1 cellular context compared by ENCODE assay signal in the genomic region with DNA sequence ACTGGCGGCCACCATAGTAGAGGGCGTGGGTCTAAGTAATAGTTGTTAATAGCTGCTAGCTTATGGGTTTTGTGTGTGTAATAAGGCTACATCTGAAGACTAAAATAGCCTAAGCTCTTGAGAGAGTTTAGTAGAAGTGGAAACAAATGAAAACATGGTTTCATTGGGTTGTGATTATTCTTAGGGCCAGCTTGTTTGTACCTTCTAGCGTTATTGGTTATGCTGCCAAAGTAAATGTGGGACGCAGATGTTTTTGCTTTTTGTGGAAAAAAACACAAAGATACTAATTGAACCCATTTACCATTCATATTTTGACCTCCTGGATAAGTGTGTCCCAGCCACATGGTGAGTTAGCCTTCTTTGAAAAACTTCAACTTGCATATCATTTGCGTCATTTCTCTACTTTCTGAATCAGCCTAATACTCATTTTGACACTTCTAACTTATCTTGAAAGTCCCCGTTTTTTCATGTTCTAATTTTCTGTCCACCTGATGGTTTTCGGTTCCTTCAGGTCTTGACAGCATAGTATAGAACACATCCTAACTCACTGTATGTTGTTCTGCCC.
TF ChIP-seq lines count a peak whose summit lies in the region.

No MANE protein-coding gene starts in this region.

TF ChIP-seq in GM12878, 131 proteins besides CTCF, POLR2A, EP300 and RAD21 (continued from another document and continues in another):
- TF ChIP-seq, protein P1, sequence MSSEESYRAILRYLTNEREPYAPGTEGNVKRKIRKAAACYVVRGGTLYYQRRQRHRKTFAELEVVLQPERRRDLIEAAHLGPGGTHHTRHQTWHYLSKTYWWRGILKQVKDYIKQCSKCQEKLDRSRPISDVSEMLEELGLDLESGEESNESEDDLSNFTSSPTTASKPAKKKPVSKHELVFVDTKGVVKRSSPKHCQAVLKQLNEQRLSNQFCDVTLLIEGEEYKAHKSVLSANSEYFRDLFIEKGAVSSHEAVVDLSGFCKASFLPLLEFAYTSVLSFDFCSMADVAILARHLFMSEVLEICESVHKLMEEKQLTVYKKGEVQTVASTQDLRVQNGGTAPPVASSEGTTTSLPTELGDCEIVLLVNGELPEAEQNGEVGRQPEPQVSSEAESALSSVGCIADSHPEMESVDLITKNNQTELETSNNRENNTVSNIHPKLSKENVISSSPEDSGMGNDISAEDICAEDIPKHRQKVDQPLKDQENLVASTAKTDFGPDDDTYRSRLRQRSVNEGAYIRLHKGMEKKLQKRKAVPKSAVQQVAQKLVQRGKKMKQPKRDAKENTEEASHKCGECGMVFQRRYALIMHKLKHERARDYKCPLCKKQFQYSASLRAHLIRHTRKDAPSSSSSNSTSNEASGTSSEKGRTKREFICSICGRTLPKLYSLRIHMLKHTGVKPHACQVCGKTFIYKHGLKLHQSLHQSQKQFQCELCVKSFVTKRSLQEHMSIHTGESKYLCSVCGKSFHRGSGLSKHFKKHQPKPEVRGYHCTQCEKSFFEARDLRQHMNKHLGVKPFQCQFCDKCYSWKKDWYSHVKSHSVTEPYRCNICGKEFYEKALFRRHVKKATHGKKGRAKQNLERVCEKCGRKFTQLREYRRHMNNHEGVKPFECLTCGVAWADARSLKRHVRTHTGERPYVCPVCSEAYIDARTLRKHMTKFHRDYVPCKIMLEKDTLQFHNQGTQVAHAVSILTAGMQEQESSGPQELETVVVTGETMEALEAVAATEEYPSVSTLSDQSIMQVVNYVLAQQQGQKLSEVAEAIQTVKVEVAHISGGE (CRISPR knock-in tag; IDR thresholded peaks at IDR 0.05), result no peak
- TF ChIP-seq ATF7 (IDR thresholded peaks at IDR 0.05; ENCODE audit: low read depth) (peak; percentile 77), CREM (IDR thresholded peaks at IDR 0.05; ENCODE audit: low read depth) (peak; percentile 88), EGR1 (IDR thresholded peaks at IDR 0.05; ENCODE audit: borderline replicate concordance in 1 of 2, low read depth in 2 of 2, low read length in 2 of 2) (no peak), ZNF274 (IDR thresholded peaks at IDR 0.05; ENCODE audit: insufficient read depth, insufficient read length) (no peak), JUND (IDR thresholded peaks at IDR 0.05; ENCODE audit: low read depth, low read length) (peak; percentile 71; the same call in 1 of the 2 replicates), BMI1 (IDR thresholded peaks at IDR 0.05; ENCODE audit: borderline replicate concordance) (peak; percentile 83), IRF4 (IDR thresholded peaks at IDR 0.05; ENCODE audit: low read depth, low read length) (peak; percentile 94), MEF2A (IDR thresholded peaks at IDR 0.05; ENCODE audit: insufficient read depth, low read depth, low read length) (peak; percentile 52; the same call in 1 of the 2 replicates), JUNB (IDR thresholded peaks at IDR 0.05) (peak; percentile 99), KLF5 (IDR thresholded peaks at IDR 0.05; ENCODE audit: partially characterized antibody) (no peak), TCF12 (IDR thresholded peaks at IDR 0.05; ENCODE audit: low read depth, low read length) (no peak), PAX8 (IDR thresholded peaks at IDR 0.05) (no peak), DPF2 (IDR thresholded peaks at IDR 0.05) (peak; percentile 96), NFIC (IDR thresholded peaks at IDR 0.05; ENCODE audit: low read depth, low read length) (peak; percentile 92), TBL1XR1 (IDR thresholded peaks at IDR 0.05; ENCODE audit: low read depth, low read length) (peak; percentile 71; the same call in 1 of the 2 replicates), NBN (IDR thresholded peaks at IDR 0.05) (peak; percentile 62; the same call in 1 of the 2 replicates), MEF2B (IDR thresholded peaks at IDR 0.05; ENCODE audit: partially characterized antibody, poor library complexity, severe bottlenecking) (peak; percentile 60), NFXL1 (IDR thresholded peaks at IDR 0.05; ENCODE audit: borderline replicate concordance) (no peak), SPI1 (IDR thresholded peaks at IDR 0.05; ENCODE audit: borderline replicate concordance, insufficient read depth, low read depth, low read length) (peak; percentile 60; the same call in 1 of the 2 replicates), ZNF217 (IDR thresholded peaks at IDR 0.05) (peak; percentile 98), SRF (IDR thresholded peaks at IDR 0.05; ENCODE audit: low read depth in 2 of 2, low read length in 2 of 2) (0 out of 4 replicates have a peak, but pooled peaks of 1 of the 2 experiments have one; percentile 48), ETV6 (conservative IDR thresholded peaks at IDR 0.05 in 1 of 2, IDR thresholded peaks at IDR 0.05 in 1 of 2; ENCODE audit: borderline replicate concordance in 1 of 2, low read depth in 1 of 2) (no peak), HDAC2 (IDR thresholded peaks at IDR 0.05) (no peak), CREB1 (IDR thresholded peaks at IDR 0.05; ENCODE audit: low read depth) (peak; percentile 74), TCF7 (IDR thresholded peaks at IDR 0.05; ENCODE audit: borderline replicate concordance) (peak; percentile 94), GABPA (IDR thresholded peaks at IDR 0.05; ENCODE audit: low read depth) (peak; percentile 62; the same call in 1 of the 2 replicates)
- TF ChIP-seq, protein P2, sequence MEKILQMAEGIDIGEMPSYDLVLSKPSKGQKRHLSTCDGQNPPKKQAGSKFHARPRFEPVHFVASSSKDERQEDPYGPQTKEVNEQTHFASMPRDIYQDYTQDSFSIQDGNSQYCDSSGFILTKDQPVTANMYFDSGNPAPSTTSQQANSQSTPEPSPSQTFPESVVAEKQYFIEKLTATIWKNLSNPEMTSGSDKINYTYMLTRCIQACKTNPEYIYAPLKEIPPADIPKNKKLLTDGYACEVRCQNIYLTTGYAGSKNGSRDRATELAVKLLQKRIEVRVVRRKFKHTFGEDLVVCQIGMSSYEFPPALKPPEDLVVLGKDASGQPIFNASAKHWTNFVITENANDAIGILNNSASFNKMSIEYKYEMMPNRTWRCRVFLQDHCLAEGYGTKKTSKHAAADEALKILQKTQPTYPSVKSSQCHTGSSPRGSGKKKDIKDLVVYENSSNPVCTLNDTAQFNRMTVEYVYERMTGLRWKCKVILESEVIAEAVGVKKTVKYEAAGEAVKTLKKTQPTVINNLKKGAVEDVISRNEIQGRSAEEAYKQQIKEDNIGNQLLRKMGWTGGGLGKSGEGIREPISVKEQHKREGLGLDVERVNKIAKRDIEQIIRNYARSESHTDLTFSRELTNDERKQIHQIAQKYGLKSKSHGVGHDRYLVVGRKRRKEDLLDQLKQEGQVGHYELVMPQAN (conservative IDR thresholded peaks at IDR 0.05), result no peak
- TF ChIP-seq, protein P3, sequence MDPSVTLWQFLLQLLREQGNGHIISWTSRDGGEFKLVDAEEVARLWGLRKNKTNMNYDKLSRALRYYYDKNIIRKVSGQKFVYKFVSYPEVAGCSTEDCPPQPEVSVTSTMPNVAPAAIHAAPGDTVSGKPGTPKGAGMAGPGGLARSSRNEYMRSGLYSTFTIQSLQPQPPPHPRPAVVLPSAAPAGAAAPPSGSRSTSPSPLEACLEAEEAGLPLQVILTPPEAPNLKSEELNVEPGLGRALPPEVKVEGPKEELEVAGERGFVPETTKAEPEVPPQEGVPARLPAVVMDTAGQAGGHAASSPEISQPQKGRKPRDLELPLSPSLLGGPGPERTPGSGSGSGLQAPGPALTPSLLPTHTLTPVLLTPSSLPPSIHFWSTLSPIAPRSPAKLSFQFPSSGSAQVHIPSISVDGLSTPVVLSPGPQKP (IDR thresholded peaks at IDR 0.05; ENCODE audit: low read depth, low read length), result no peak
- TF ChIP-seq, protein P4, sequence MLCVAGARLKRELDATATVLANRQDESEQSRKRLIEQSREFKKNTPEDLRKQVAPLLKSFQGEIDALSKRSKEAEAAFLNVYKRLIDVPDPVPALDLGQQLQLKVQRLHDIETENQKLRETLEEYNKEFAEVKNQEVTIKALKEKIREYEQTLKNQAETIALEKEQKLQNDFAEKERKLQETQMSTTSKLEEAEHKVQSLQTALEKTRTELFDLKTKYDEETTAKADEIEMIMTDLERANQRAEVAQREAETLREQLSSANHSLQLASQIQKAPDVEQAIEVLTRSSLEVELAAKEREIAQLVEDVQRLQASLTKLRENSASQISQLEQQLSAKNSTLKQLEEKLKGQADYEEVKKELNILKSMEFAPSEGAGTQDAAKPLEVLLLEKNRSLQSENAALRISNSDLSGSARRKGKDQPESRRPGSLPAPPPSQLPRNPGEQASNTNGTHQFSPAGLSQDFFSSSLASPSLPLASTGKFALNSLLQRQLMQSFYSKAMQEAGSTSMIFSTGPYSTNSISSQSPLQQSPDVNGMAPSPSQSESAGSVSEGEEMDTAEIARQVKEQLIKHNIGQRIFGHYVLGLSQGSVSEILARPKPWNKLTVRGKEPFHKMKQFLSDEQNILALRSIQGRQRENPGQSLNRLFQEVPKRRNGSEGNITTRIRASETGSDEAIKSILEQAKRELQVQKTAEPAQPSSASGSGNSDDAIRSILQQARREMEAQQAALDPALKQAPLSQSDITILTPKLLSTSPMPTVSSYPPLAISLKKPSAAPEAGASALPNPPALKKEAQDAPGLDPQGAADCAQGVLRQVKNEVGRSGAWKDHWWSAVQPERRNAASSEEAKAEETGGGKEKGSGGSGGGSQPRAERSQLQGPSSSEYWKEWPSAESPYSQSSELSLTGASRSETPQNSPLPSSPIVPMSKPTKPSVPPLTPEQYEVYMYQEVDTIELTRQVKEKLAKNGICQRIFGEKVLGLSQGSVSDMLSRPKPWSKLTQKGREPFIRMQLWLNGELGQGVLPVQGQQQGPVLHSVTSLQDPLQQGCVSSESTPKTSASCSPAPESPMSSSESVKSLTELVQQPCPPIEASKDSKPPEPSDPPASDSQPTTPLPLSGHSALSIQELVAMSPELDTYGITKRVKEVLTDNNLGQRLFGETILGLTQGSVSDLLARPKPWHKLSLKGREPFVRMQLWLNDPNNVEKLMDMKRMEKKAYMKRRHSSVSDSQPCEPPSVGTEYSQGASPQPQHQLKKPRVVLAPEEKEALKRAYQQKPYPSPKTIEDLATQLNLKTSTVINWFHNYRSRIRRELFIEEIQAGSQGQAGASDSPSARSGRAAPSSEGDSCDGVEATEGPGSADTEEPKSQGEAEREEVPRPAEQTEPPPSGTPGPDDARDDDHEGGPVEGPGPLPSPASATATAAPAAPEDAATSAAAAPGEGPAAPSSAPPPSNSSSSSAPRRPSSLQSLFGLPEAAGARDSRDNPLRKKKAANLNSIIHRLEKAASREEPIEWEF (IDR thresholded peaks at IDR 0.05; ENCODE audit: insufficient replicate concordance, low read depth, low read length), result no peak
- TF ChIP-seq, protein P5, sequence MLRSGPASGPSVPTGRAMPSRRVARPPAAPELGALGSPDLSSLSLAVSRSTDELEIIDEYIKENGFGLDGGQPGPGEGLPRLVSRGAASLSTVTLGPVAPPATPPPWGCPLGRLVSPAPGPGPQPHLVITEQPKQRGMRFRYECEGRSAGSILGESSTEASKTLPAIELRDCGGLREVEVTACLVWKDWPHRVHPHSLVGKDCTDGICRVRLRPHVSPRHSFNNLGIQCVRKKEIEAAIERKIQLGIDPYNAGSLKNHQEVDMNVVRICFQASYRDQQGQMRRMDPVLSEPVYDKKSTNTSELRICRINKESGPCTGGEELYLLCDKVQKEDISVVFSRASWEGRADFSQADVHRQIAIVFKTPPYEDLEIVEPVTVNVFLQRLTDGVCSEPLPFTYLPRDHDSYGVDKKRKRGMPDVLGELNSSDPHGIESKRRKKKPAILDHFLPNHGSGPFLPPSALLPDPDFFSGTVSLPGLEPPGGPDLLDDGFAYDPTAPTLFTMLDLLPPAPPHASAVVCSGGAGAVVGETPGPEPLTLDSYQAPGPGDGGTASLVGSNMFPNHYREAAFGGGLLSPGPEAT (IDR thresholded peaks at IDR 0.05; ENCODE audit: low read depth), result peak; percentile 89
- TF ChIP-seq, protein P6, sequence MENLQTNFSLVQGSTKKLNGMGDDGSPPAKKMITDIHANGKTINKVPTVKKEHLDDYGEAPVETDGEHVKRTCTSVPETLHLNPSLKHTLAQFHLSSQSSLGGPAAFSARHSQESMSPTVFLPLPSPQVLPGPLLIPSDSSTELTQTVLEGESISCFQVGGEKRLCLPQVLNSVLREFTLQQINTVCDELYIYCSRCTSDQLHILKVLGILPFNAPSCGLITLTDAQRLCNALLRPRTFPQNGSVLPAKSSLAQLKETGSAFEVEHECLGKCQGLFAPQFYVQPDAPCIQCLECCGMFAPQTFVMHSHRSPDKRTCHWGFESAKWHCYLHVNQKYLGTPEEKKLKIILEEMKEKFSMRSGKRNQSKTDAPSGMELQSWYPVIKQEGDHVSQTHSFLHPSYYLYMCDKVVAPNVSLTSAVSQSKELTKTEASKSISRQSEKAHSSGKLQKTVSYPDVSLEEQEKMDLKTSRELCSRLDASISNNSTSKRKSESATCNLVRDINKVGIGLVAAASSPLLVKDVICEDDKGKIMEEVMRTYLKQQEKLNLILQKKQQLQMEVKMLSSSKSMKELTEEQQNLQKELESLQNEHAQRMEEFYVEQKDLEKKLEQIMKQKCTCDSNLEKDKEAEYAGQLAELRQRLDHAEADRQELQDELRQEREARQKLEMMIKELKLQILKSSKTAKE (IDR thresholded peaks at IDR 0.05; ENCODE audit: low read depth, poor library complexity, severe bottlenecking), result peak; percentile 58
- TF ChIP-seq, protein P7, sequence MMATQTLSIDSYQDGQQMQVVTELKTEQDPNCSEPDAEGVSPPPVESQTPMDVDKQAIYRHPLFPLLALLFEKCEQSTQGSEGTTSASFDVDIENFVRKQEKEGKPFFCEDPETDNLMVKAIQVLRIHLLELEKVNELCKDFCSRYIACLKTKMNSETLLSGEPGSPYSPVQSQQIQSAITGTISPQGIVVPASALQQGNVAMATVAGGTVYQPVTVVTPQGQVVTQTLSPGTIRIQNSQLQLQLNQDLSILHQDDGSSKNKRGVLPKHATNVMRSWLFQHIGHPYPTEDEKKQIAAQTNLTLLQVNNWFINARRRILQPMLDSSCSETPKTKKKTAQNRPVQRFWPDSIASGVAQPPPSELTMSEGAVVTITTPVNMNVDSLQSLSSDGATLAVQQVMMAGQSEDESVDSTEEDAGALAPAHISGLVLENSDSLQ (IDR thresholded peaks at IDR 0.05), result no peak
- TF ChIP-seq, protein P8, sequence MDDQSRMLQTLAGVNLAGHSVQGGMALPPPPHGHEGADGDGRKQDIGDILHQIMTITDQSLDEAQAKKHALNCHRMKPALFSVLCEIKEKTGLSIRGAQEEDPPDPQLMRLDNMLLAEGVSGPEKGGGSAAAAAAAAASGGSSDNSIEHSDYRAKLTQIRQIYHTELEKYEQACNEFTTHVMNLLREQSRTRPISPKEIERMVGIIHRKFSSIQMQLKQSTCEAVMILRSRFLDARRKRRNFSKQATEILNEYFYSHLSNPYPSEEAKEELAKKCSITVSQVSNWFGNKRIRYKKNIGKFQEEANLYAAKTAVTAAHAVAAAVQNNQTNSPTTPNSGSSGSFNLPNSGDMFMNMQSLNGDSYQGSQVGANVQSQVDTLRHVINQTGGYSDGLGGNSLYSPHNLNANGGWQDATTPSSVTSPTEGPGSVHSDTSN (IDR thresholded peaks at IDR 0.05; ENCODE audit: insufficient replicate concordance, low read depth, low read length), result no peak
